ENCODE assay signal across 12 cellular contexts in the genomic region with DNA sequence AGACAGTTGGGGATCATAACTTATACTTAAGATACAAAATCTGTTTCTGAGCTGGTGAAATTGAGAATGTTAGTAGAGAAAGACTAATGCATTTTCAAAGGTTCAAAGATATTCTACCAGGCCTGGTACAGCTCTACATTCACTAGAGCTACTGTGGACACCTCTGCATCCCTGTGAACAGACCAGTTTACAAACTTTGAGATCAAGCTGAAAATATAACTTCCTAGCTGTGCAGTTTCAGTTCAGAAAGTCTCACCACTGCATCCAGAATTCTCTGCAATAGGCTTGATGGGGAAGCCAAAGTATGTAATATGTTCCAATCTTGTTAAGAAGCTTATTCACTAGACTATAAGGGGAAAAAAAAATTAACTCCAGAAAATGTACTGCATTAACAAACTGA.
"Had no signal": no experiment of that assay in that cellular context is flagged by ENCODE, and none has a peak within 500 bp of the region (broad histone marks: within the 10 kb centered on the region; RNA-seq: fewer than 3 reads in every experiment).

No MANE protein-coding gene starts in this region.

- H3K36me3 ChIP-seq: colonic mucosa, heart left ventricle had no signal

- H3K4me3 Mint-ChIP-seq: activated B cell treated with CpG ODN at 0.5 μM for 24 hours; activated CD4-positive, alpha-beta T cell treated with anti-CD3 and anti-CD28 coated beads, Interleukin-2, amount 10 ng/mL, durations not matched to agents 7 days and 5 days; activated naive CD8-positive, alpha-beta T cell treated with anti-CD3 and anti-CD28 coated beads for 36 hours; immature natural killer cell had no signal

- H3K9me3 ChIP-seq: body of pancreas, colonic mucosa, heart left ventricle had no signal

- H3K27me3 Mint-ChIP-seq: activated B cell treated with CpG ODN at 0.5 μM for 24 hours; activated CD4-positive, alpha-beta T cell treated with anti-CD3 and anti-CD28 coated beads, Interleukin-2, amount 10 ng/mL, durations not matched to agents 7 days and 5 days; activated naive CD8-positive, alpha-beta T cell treated with anti-CD3 and anti-CD28 coated beads for 36 hours had no signal

- ATAC-seq: body of pancreas, heart left ventricle had no signal

- H3K4me3 ChIP-seq: body of pancreas, colonic mucosa, heart left ventricle had no signal

- H3K27ac Mint-ChIP-seq: activated B cell treated with CpG ODN at 0.5 μM for 24 hours; activated CD4-positive, alpha-beta T cell treated with anti-CD3 and anti-CD28 coated beads, Interleukin-2, amount 10 ng/mL, durations not matched to agents 7 days and 5 days; activated naive CD8-positive, alpha-beta T cell treated with anti-CD3 and anti-CD28 coated beads for 36 hours; immature natural killer cell had no signal

- H3K9me3 Mint-ChIP-seq: activated B cell treated with CpG ODN at 0.5 μM for 24 hours; activated CD4-positive, alpha-beta T cell treated with anti-CD3 and anti-CD28 coated beads, Interleukin-2, amount 10 ng/mL, durations not matched to agents 7 days and 5 days; activated naive CD8-positive, alpha-beta T cell treated with anti-CD3 and anti-CD28 coated beads for 36 hours had no signal

- H3K36me3 Mint-ChIP-seq: activated naive CD8-positive, alpha-beta T cell treated with anti-CD3 and anti-CD28 coated beads for 36 hours; immature natural killer cell had no signal

- H3K4me1 ChIP-seq: body of pancreas, colonic mucosa had no signal

- DNase-seq: activated B cell treated with CpG ODN at 0.5 μM for 24 hours; activated CD4-positive, alpha-beta T cell treated with anti-CD3 and anti-CD28 coated beads, Interleukin-2, amount 10 ng/mL, durations not matched to agents 7 days and 5 days; activated naive CD8-positive, alpha-beta T cell treated with anti-CD3 and anti-CD28 coated beads for 36 hours; body of pancreas; central memory CD4-positive, alpha-beta T cell; colonic mucosa; effector CD8-positive, alpha-beta T cell; heart left ventricle; immature natural killer cell; stimulated activated CD4-positive, alpha-beta T cell treated with anti-CD3 and anti-CD28 coated beads, Interleukin-4, amount 100 ng/mL, for 24 hours; stimulated activated naive CD4-positive, alpha-beta T cell had no signal

- H3K27ac ChIP-seq: body of pancreas, colonic mucosa, epithelial cell of prostate had no signal

- H3K27me3 ChIP-seq: body of pancreas, colonic mucosa, heart left ventricle had no signal

- H3K4me1 Mint-ChIP-seq: activated B cell treated with CpG ODN at 0.5 μM for 24 hours; activated CD4-positive, alpha-beta T cell treated with anti-CD3 and anti-CD28 coated beads, Interleukin-2, amount 10 ng/mL, durations not matched to agents 7 days and 5 days; activated naive CD8-positive, alpha-beta T cell treated with anti-CD3 and anti-CD28 coated beads for 36 hours; immature natural killer cell had no signal
